In genomic region chr11:68093565-68093964, GRCh38 we compare ENCODE assay signal across 21 cellular contexts. TPM values are rescaled to one million over a fixed set of nuclear protein-coding genes. Genes with fewer than 3 reads are reported as not detected.
A peak's percentile ranks its signal among the peaks of the same experiment; 100 is the strongest.
DNase-seq lines count a peak whose midpoint lies in the region; FAIRE-seq and TF ChIP-seq lines count a peak whose summit lies in the region.
"Had no signal": no experiment of that assay in that cellular context is flagged by ENCODE, and none has a peak within 500 bp of the region (broad histone marks: within the 10 kb centered on the region; RNA-seq: fewer than 3 reads in every experiment).

No MANE protein-coding gene starts in this region.

- FAIRE-seq in frontal cortex (lab: Jason Lieb, UNC) = peak; percentile 77
- FAIRE-seq: RCC 7860 had no signal

- no peaks in the 10 kb centered on the region for H3K9me3 Mint-ChIP-seq in activated T-helper 1 cell treated with anti-CD3 and anti-CD28 coated beads, Interleukin-12 subunit alpha, Interleukin-12 subunit beta, Interleukin-2, Interleukin-4 antibody, amounts not matched to agents 30 ng/mL and 10 ng/mL and 1 ng/mL, durations not matched to agents 14 hours and 24 hours and 36 hours
- H3K9me3 Mint-ChIP-seq: CD4-positive, CD25-positive, alpha-beta regulatory T cell; H9; HFFc6 had no signal

- no peak for TF ChIP-seq EP300 in stomach (IDR thresholded peaks at IDR 0.05)

- H3K36me3 Mint-ChIP-seq in activated T-helper 1 cell treated with anti-CD3 and anti-CD28 coated beads, Interleukin-12 subunit alpha, Interleukin-12 subunit beta, Interleukin-2, Interleukin-4 antibody, amounts not matched to agents 30 ng/mL and 10 ng/mL and 1 ng/mL, durations not matched to agents 14 hours and 24 hours and 36 hours (ENCODE audit: low read depth) = no peaks in the 10 kb centered on the region
- H3K36me3 Mint-ChIP-seq: CD4-positive, CD25-positive, alpha-beta regulatory T cell had no signal

- H3K27me3 Mint-ChIP-seq in activated T-helper 1 cell treated with anti-CD3 and anti-CD28 coated beads, Interleukin-12 subunit alpha, Interleukin-12 subunit beta, Interleukin-2, Interleukin-4 antibody, amounts not matched to agents 30 ng/mL and 10 ng/mL and 1 ng/mL, durations not matched to agents 14 hours and 24 hours and 36 hours (ENCODE audit: insufficient read depth) = peaks cover 5% of the 10 kb centered on the region
- H3K27me3 Mint-ChIP-seq: CD4-positive, CD25-positive, alpha-beta regulatory T cell had no signal

- no peak for TF ChIP-seq CTCF in VCaP (conservative IDR thresholded peaks at IDR 0.05)
- no peak for TF ChIP-seq CTCF in stomach (IDR thresholded peaks at IDR 0.05)

- H3K9me3 ChIP-seq in stomach = no peaks in the 10 kb centered on the region
- H3K9me3 ChIP-seq: SJCRH30 had no signal

- TF ChIP-seq POLR2A in stomach (IDR thresholded peaks at IDR 0.05) = no peak

- 87 to 91% (median 90%) methylated on average over 4 of the region's 4 CpGs for WGBS in stomach, 5 donors

- H3K4me1 Mint-ChIP-seq in activated T-helper 1 cell treated with anti-CD3 and anti-CD28 coated beads, Interleukin-12 subunit alpha, Interleukin-12 subunit beta, Interleukin-2, Interleukin-4 antibody, amounts not matched to agents 30 ng/mL and 10 ng/mL and 1 ng/mL, durations not matched to agents 14 hours and 24 hours and 36 hours (ENCODE audit: low read depth) = no peaks in the 10 kb centered on the region

- H3K4me1 ChIP-seq in stomach = peaks cover 21 to 83% (median 50%) of the 10 kb centered on the region in 4 donors
- H3K4me1 ChIP-seq: SJCRH30 had no signal

- H3K4me3 Mint-ChIP-seq in activated T-helper 1 cell treated with anti-CD3 and anti-CD28 coated beads, Interleukin-12 subunit alpha, Interleukin-12 subunit beta, Interleukin-2, Interleukin-4 antibody, amounts not matched to agents 30 ng/mL and 10 ng/mL and 1 ng/mL, durations not matched to agents 14 hours and 24 hours and 36 hours = no peak overlapping the region
- H3K4me3 Mint-ChIP-seq: CD4-positive, CD25-positive, alpha-beta regulatory T cell; H9; HFFc6 had no signal

- intact Hi-C loops in stomach (cut with DNase I; ENCODE audit: low total_unique reads) = no loop called here
- intact Hi-C loops in activated T-helper 1 cell treated with anti-CD3 and anti-CD28 coated beads, Interleukin-12 subunit alpha, Interleukin-12 subunit beta, Interleukin-2, Interleukin-4 antibody, amounts not matched to agents 30 ng/mL and 10 ng/mL and 1 ng/mL, durations not matched to agents 14 hours and 24 hours and 36 hours (cut with micrococcal nuclease) = no loop called here

- peaks cover 0 to 19% (median 13%) of the 10 kb centered on the region in 4 donors for H3K36me3 ChIP-seq in stomach
- H3K36me3 ChIP-seq: SJCRH30 had no signal

- H3K4me3 ChIP-seq in stomach = no peak overlapping the region
- H3K4me3 ChIP-seq: SJCRH30 had no signal

- H3K27ac Mint-ChIP-seq in activated T-helper 1 cell treated with anti-CD3 and anti-CD28 coated beads, Interleukin-12 subunit alpha, Interleukin-12 subunit beta, Interleukin-2, Interleukin-4 antibody, amounts not matched to agents 30 ng/mL and 10 ng/mL and 1 ng/mL, durations not matched to agents 14 hours and 24 hours and 36 hours = no peak overlapping the region
- H3K27ac Mint-ChIP-seq: CD4-positive, CD25-positive, alpha-beta regulatory T cell; HFFc6 had no signal

- DNase-seq in frontal cortex (ENCODE audit: low spot score in 2 of 2) = no peak
- DNase-seq in renal cortical epithelial cell (ENCODE audit: low read depth) = peak; percentile 18
- no peak for DNase-seq in stomach
- DNase-seq in activated CD4-positive, alpha-beta T cell treated with anti-CD3 and anti-CD28 coated beads, Interleukin-2, amount 50 U/mL, for 48 hours = no peak
- DNase-seq in activated T-helper 1 cell treated with anti-CD3 and anti-CD28 coated beads, Interleukin-12 subunit alpha, Interleukin-12 subunit beta, Interleukin-2, Interleukin-4 antibody, amounts not matched to agents 30 ng/mL and 10 ng/mL and 1 ng/mL, durations not matched to agents 14 hours and 24 hours and 36 hours (ENCODE audit: low spot score) = no peak
- DNase-seq in T-helper 1 cell = no peak
- DNase-seq: CD4-positive, CD25-positive, alpha-beta regulatory T cell; COR-L47; DMS79 treated with DMSO at 0.1 percent for 48 hours; H9; HFFc6; IMR-90; NCI-H1694 treated with DMSO at 0.1 percent for 48 hours; NCI-H2081 treated with DMSO at 0.1 percent for 48 hours; NCI-H2171 treated with DMSO at 0.1 percent for 48 hours; NCI-H526; OCI-M1; SJCRH30 had no signal

- H3K27ac ChIP-seq in VCaP = peak overlapping the region; percentile 83; the same call in 1 of the 2 replicates
- peak overlapping the region in 1 of 5 donors; percentile 2 for H3K27ac ChIP-seq in stomach
- H3K27ac ChIP-seq: KMS-11, SJCRH30 had no signal

- H3K27me3 ChIP-seq in stomach = no peaks in the 10 kb centered on the region
- H3K27me3 ChIP-seq: SJCRH30 had no signal

RNA-seq across cellular contexts. Expression of gene CHKA, which starts 27.6 kb away (rescaled TPM):
- 26.1 TPM for total RNA-seq in frontal cortex
- 6.6 and 23.6 TPM in 2 replicates for total RNA-seq in renal cortical epithelial cell
- 100 to 1,000 TPM in 4 of 5 donors, 10 to 100 TPM in 1; 85.9 to 227 (median 147) TPM for total RNA-seq in stomach
- 10 to 100 TPM; 20.9 to 47.2 (median 36.7) TPM for polyA plus RNA-seq in stomach
- 13.2 and 13.7 TPM in 2 replicates for total RNA-seq in activated T-helper 1 cell treated with anti-CD3 and anti-CD28 coated beads, Interleukin-12 subunit alpha, Interleukin-12 subunit beta, Interleukin-2, Interleukin-4 antibody, amounts not matched to agents 30 ng/mL and 10 ng/mL and 1 ng/mL, durations not matched to agents 14 hours and 24 hours and 36 hours

RNA-seq across cellular contexts. Expression of gene TCIRG1, which starts 54.7 kb away (rescaled TPM):
- total RNA-seq in frontal cortex (2.4 TPM), renal cortical epithelial cell (60.2 and 84.2 TPM in 2 replicates), stomach (100 to 1,000 TPM in 4 of 5 donors, 10 to 100 TPM in 1; 46.3 to 835 (median 484) TPM)
- polyA plus RNA-seq in stomach = 100 to 1,000 TPM in 2 of 3 donors, 10 to 100 TPM in 1; 96.7 to 147 (median 111) TPM
- 142 and 152 TPM in 2 replicates for total RNA-seq in activated T-helper 1 cell treated with anti-CD3 and anti-CD28 coated beads, Interleukin-12 subunit alpha, Interleukin-12 subunit beta, Interleukin-2, Interleukin-4 antibody, amounts not matched to agents 30 ng/mL and 10 ng/mL and 1 ng/mL, durations not matched to agents 14 hours and 24 hours and 36 hours

Comparison
In these comparisons a context has a peak if more than half of its experiments do, and no peak if none do; other contexts are left out.
1. RNA of gene TCIRG1, which starts 54.7 kb away (total RNA-seq): 46.3 to 835 TPM in stomach, 142 to 152 TPM in activated T-helper 1 cell treated with anti-CD3 and anti-CD28 coated beads, Interleukin-12 subunit alpha, Interleukin-12 subunit beta, Interleukin-2, Interleukin-4 antibody, amounts not matched to agents 30 ng/mL and 10 ng/mL and 1 ng/mL, durations not matched to agents 14 hours and 24 hours and 36 hours and 60.2 to 84.2 TPM in renal cortical epithelial cell; 2.4 TPM in frontal cortex (single experiment); every median in the first group is over 10 times any median in the second.